Comparison of ENCODE assay signal across 1 cellular context in genomic region chr12:56941299-56942017, GRCh38.
A peak's percentile ranks its signal among the peaks of the same experiment; 100 is the strongest.
TF ChIP-seq lines count a peak whose summit lies in the region.

No MANE protein-coding gene starts in this region.

TF ChIP-seq in HepG2, 621 proteins besides CTCF, POLR2A, EP300 and RAD21 (continued from another document and continues in another):
- TF ChIP-seq ZBTB14 (CRISPR knock-in tag; IDR thresholded peaks at IDR 0.05) (no peak), ZNF460 (CRISPR knock-in tag; IDR thresholded peaks at IDR 0.05; ENCODE audit: borderline replicate concordance) (no peak; the same call in 1 of the 2 replicates), ZBTB38 (CRISPR knock-in tag; IDR thresholded peaks at IDR 0.05) (no peak), YEATS4 (CRISPR knock-in tag; IDR thresholded peaks at IDR 0.05; ENCODE audit: borderline replicate concordance) (no peak), CERS6 (CRISPR knock-in tag; IDR thresholded peaks at IDR 0.05) (no peak), SETDB1 (CRISPR knock-in tag; IDR thresholded peaks at IDR 0.05; ENCODE audit: borderline replicate concordance) (no peak), RCOR2 (CRISPR knock-in tag; IDR thresholded peaks at IDR 0.05) (peak; percentile 87), DR1 (CRISPR knock-in tag; IDR thresholded peaks at IDR 0.05) (no peak), AHDC1 (CRISPR knock-in tag; IDR thresholded peaks at IDR 0.05; ENCODE audit: borderline replicate concordance) (peak; percentile 97; the same call in 1 of the 2 replicates), IKZF5 (CRISPR knock-in tag; IDR thresholded peaks at IDR 0.05) (peak; percentile 88), TBP (CRISPR knock-in tag; IDR thresholded peaks at IDR 0.05) (no peak), ZFP36L2 (CRISPR knock-in tag; IDR thresholded peaks at IDR 0.05) (no peak), ZNF503 (CRISPR knock-in tag; IDR thresholded peaks at IDR 0.05) (peak; percentile 73; the same call in 1 of the 2 replicates), MBD4 (IDR thresholded peaks at IDR 0.05; ENCODE audit: borderline replicate concordance, low read length) (no peak; the same call in 1 of the 2 replicates), ZNF441 (CRISPR knock-in tag; IDR thresholded peaks at IDR 0.05; ENCODE audit: borderline replicate concordance) (no peak; the same call in 1 of the 2 replicates), ZNF646 (CRISPR knock-in tag; IDR thresholded peaks at IDR 0.05) (peak; percentile 88), ZNF724P (CRISPR knock-in tag; IDR thresholded peaks at IDR 0.05; ENCODE audit: borderline replicate concordance) (no peak), ZFP91 (CRISPR knock-in tag; IDR thresholded peaks at IDR 0.05; ENCODE audit: borderline replicate concordance) (peak; percentile 29), ZNF574 (CRISPR knock-in tag; IDR thresholded peaks at IDR 0.05) (peak; percentile 72), ZNF12 (CRISPR knock-in tag; IDR thresholded peaks at IDR 0.05) (peak; percentile 48; the same call in 1 of the 2 replicates), ZNF780A (CRISPR knock-in tag; IDR thresholded peaks at IDR 0.05) (no peak), TBX2 (CRISPR knock-in tag; IDR thresholded peaks at IDR 0.05; ENCODE audit: borderline replicate concordance) (peak; percentile 91), ZNF710 (CRISPR knock-in tag; IDR thresholded peaks at IDR 0.05; ENCODE audit: borderline replicate concordance) (peak; percentile 89; the same call in 1 of the 2 replicates), ZNF883 (CRISPR knock-in tag; IDR thresholded peaks at IDR 0.05; ENCODE audit: not compliant biosample characterization) (no peak), NR2F6 (IDR thresholded peaks at IDR 0.05) (peak; percentile 85), NR2F6 (CRISPR knock-in tag; IDR thresholded peaks at IDR 0.05) (peak; percentile 92), ZNF703 (CRISPR knock-in tag; IDR thresholded peaks at IDR 0.05; ENCODE audit: borderline replicate concordance) (no peak), ZNF20 (CRISPR knock-in tag; IDR thresholded peaks at IDR 0.05) (no peak), ZNF546 (CRISPR knock-in tag; conservative IDR thresholded peaks at IDR 0.05) (no peak), ARNT2 (CRISPR knock-in tag; IDR thresholded peaks at IDR 0.05; ENCODE audit: low read depth) (no peak)
